14 cellular contexts compared by ENCODE assay signal in the genomic region with DNA sequence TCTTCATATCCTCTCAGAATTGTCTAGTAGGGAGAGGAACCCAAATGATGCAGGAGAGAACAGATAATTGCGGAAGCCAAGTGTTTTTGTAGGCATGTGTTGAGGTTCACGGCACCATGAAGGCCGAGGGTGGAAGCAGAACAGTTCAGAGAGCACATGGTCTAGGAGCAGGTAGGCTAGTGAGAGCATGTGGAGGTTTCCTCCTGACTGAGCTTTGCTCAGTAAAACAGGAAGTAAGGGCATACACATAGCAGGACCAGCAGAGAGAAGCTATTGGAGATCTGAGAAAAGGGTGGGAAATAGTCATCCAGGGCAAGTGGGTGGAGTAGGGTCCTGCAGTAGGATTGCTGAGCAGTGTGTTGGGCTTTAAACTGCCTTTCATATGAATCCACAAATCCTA.
"Had no signal": no experiment of that assay in that cellular context is flagged by ENCODE, and none has a peak within 500 bp of the region (broad histone marks: within the 10 kb centered on the region; RNA-seq: fewer than 3 reads in every experiment).

No MANE protein-coding gene starts in this region.

- H3K4me1 ChIP-seq: tibial artery, uterus had no signal

- H3K27me3 ChIP-seq: tibial artery, uterus had no signal

- H3K36me3 ChIP-seq: left ventricle myocardium inferior, tibial artery, uterus had no signal

- ATAC-seq: activated CD8-positive, alpha-beta T cell treated with anti-CD3 and anti-CD28 coated beads for 36 hours; activated T-cell treated with anti-CD3 and anti-CD28 coated beads, Interleukin-2, amount 50 U/mL, for 4 hours; mucosa of descending colon had no signal

- H3K9me3 ChIP-seq: left ventricle myocardium inferior, mucosa of descending colon, tibial artery, uterus had no signal

- DNase-seq: activated CD4-positive, alpha-beta T cell treated with anti-CD3 and anti-CD28 coated beads for 48 hours; activated CD8-positive, alpha-beta T cell treated with anti-CD3 and anti-CD28 coated beads for 36 hours; activated effector memory CD4-positive, alpha-beta T cell treated with Interleukin-2 at 50 U/mL for 16 hours; activated naive CD4-positive, alpha-beta T cell treated with anti-CD3 and anti-CD28 coated beads, Interleukin-2, amount 50 U/mL, for 16 hours; activated T-cell treated with anti-CD3 and anti-CD28 coated beads, Interleukin-2, amount 50 U/mL, for 4 hours; foreskin melanocyte; left ventricle myocardium inferior; mucosa of descending colon; naive thymus-derived CD4-positive, alpha-beta T cell; stimulated activated CD4-positive, alpha-beta T cell treated with anti-CD3 and anti-CD28 coated beads, Interleukin-12 subunit alpha, Interleukin-12 subunit beta, amount 100 ng/mL, for 4 hours; stimulated activated CD4-positive, alpha-beta T cell treated with anti-CD3 and anti-CD28 coated beads, Interleukin-2, amount 100 ng/mL, for 24 hours; tibial artery; uterus had no signal

- H3K9me3 Mint-ChIP-seq: activated CD8-positive, alpha-beta T cell treated with anti-CD3 and anti-CD28 coated beads for 36 hours; activated T-cell treated with anti-CD3 and anti-CD28 coated beads, Interleukin-2, amount 50 U/mL, for 4 hours had no signal

- H3K4me3 Mint-ChIP-seq: activated CD8-positive, alpha-beta T cell treated with anti-CD3 and anti-CD28 coated beads for 36 hours; activated T-cell treated with anti-CD3 and anti-CD28 coated beads, Interleukin-2, amount 50 U/mL, for 4 hours; naive thymus-derived CD4-positive, alpha-beta T cell had no signal

- H3K27ac Mint-ChIP-seq: activated CD8-positive, alpha-beta T cell treated with anti-CD3 and anti-CD28 coated beads for 36 hours; naive thymus-derived CD4-positive, alpha-beta T cell had no signal

- H3K4me3 ChIP-seq: left ventricle myocardium inferior, mucosa of descending colon, tibial artery, uterus had no signal

- H3K27ac ChIP-seq: epithelial cell of prostate, left ventricle myocardium inferior, tibial artery, uterus had no signal

- H3K27me3 Mint-ChIP-seq: activated CD8-positive, alpha-beta T cell treated with anti-CD3 and anti-CD28 coated beads for 36 hours; naive thymus-derived CD4-positive, alpha-beta T cell had no signal
